Comparison of ENCODE assay signal across 19 cellular contexts in genomic region chr19:1572795-1573194, GRCh38. TPM values are rescaled to one million over a fixed set of nuclear protein-coding genes. Genes with fewer than 3 reads are reported as not detected.
DNase-seq lines count a peak whose midpoint lies in the region; TF ChIP-seq lines count a peak whose summit lies in the region.
"Had no signal": no experiment of that assay in that cellular context is flagged by ENCODE, and none has a peak within 500 bp of the region (broad histone marks: within the 10 kb centered on the region; RNA-seq: fewer than 3 reads in every experiment).

No MANE protein-coding gene starts in this region.

- H3K4me3 ChIP-seq in breast epithelium = no peak overlapping the region
- H3K4me3 ChIP-seq: BLaER1 treated with 17β-estradiol and CSF1 and Interleukin-3, amounts not matched to agents 10 nM and 100 nM; GM12878 had no signal

- H3K27ac Mint-ChIP-seq in MCF 10A (ENCODE audit: low read depth, unreplicated experiment) (peak overlapping the region; percentile 28), neural crest cell (ENCODE audit: unreplicated experiment) (no peak overlapping the region)
- H3K27ac Mint-ChIP-seq: B cell; CD8-positive, alpha-beta T cell had no signal

- H3K36me3 Mint-ChIP-seq in MCF 10A (ENCODE audit: insufficient read depth, unreplicated experiment) (peaks cover 30% of the 10 kb centered on the region), neural crest cell (ENCODE audit: low read depth) (peaks cover 9% of the 10 kb centered on the region)

- no peak for DNase-seq in MCF 10A (ENCODE audit: unreplicated experiment)
- DNase-seq in breast epithelium (ENCODE audit: low spot score in 2 of 2) = no peak
- no peak for DNase-seq in RWPE1 (ENCODE audit: low spot score)
- DNase-seq in neural crest cell (ENCODE audit: low read depth, low spot score) = no peak
- no peak for DNase-seq in NCI-H82 (lab: John Stamatoyannopoulos, UW)
- DNase-seq in MV-4-11 (lab: John Stamatoyannopoulos, UW) = no peak
- no peak for DNase-seq in activated CD4-positive, CD25-positive, alpha-beta regulatory T cell treated with anti-CD3 and anti-CD28 coated beads, Interleukin-2, amount 50 U/mL, for 72 hours
- DNase-seq: CD8-positive, alpha-beta T cell; COR-L47; DMS 273 treated with DMSO at 0.1 percent for 48 hours; DMS53; DND-41; EL; H9 had no signal

- H3K27me3 ChIP-seq in breast epithelium = no peaks in the 10 kb centered on the region
- H3K27me3 ChIP-seq: BLaER1 treated with 17β-estradiol and CSF1 and Interleukin-3, amounts not matched to agents 10 nM and 100 nM had no signal

- H3K9me3 Mint-ChIP-seq in MCF 10A (ENCODE audit: unreplicated experiment) = no peaks in the 10 kb centered on the region
- no peaks in the 10 kb centered on the region for H3K9me3 Mint-ChIP-seq in neural crest cell
- H3K9me3 Mint-ChIP-seq: CD8-positive, alpha-beta T cell had no signal

- H3K4me1 ChIP-seq in breast epithelium = peaks cover 0 to 6% of the 10 kb centered on the region in 2 donors

- CTCF ChIA-PET in MCF 10A (lab: Yijun Ruan, JAX) = interaction anchor here (0.6 to 1.2 kb wide), 2 partner anchors 27 to 264 kb away, joined by 3 to 5 read pairs; no protein-coding TSS in a partner anchor
- CTCF ChIA-PET in RWPE1 (lab: Yijun Ruan, JAX) = no interaction called here

- TF ChIP-seq CTCF in MCF 10A (IDR thresholded peaks at IDR 0.05; ENCODE audit: unreplicated experiment) = no peak
- TF ChIP-seq CTCF in breast epithelium (IDR thresholded peaks at IDR 0.05) = no peak
- TF ChIP-seq CTCF in RWPE1 (conservative IDR thresholded peaks at IDR 0.05; ENCODE audit: low read depth) = no peak
- no peak for TF ChIP-seq CTCF in neural crest cell (conservative IDR thresholded peaks at IDR 0.05)

- no peak overlapping the region for H3K27ac ChIP-seq in breast epithelium
- H3K27ac ChIP-seq in RWPE1 = peak overlapping the region; percentile 11; the same call in 1 of the 2 replicates
- H3K27ac ChIP-seq: BLaER1 treated with 17β-estradiol and CSF1 and Interleukin-3, amounts not matched to agents 10 nM and 100 nM had no signal

- H3K36me3 ChIP-seq in breast epithelium = no peaks in the 10 kb centered on the region

- POLR2A ChIA-PET in MCF 10A (lab: Yijun Ruan, JAX) = interaction anchor here (1.3 kb wide), 1 partner anchor 18 kb away, joined by 3 read pairs; no protein-coding TSS in a partner anchor
- POLR2A ChIA-PET in RWPE1 (lab: Yijun Ruan, JAX; ENCODE audit: low non-redundant PET) = no interaction called here

- H3K9me3 ChIP-seq in breast epithelium = no peaks in the 10 kb centered on the region
- H3K9me3 ChIP-seq: BLaER1 treated with 17β-estradiol and CSF1 and Interleukin-3, amounts not matched to agents 10 nM and 100 nM had no signal

- H3K4me1 Mint-ChIP-seq in MCF 10A (ENCODE audit: insufficient read depth, unreplicated experiment) = no peaks in the 10 kb centered on the region
- H3K4me1 Mint-ChIP-seq in neural crest cell = peaks cover 17% of the 10 kb centered on the region

- intact Hi-C loops in MCF 10A (cut with micrococcal nuclease) = no loop called here
- intact Hi-C loops in breast epithelium (cut with DNase I; ENCODE audit: low total_unique reads) = no loop called here

- TF ChIP-seq POLR2A in breast epithelium (IDR thresholded peaks at IDR 0.05) = no peak

- H3K27me3 Mint-ChIP-seq in MCF 10A (ENCODE audit: insufficient read depth, unreplicated experiment) = peaks cover 17% of the 10 kb centered on the region
- peaks cover 22% of the 10 kb centered on the region for H3K27me3 Mint-ChIP-seq in neural crest cell (ENCODE audit: low read depth)

- no peak overlapping the region for H3K4me3 Mint-ChIP-seq in MCF 10A (ENCODE audit: unreplicated experiment)
- peak overlapping the region; percentile 31 for H3K4me3 Mint-ChIP-seq in neural crest cell
- H3K4me3 Mint-ChIP-seq: B cell; CD8-positive, alpha-beta T cell had no signal

- BruUV-seq in MCF 10A (replicated peaks; lab: Mats Ljungman, UMichigan) = no TSS peak

RNA-seq across cellular contexts. Expression of gene MEX3D, which starts 4.7 kb away (rescaled TPM):
- total RNA-seq in MCF 10A (2022) (18.7 and 20.0 TPM in 2 replicates), breast epithelium (10 to 100 TPM; 12.5 to 14.3 (median 12.6) TPM), neural crest cell (102 and 103 TPM in 2 replicates)

RNA-seq across cellular contexts. Expression of gene MBD3, which starts 19.9 kb away (rescaled TPM):
- total RNA-seq in MCF 10A (2022) = 103 and 114 TPM in 2 replicates
- 10 to 100 TPM; 51.8 to 71.3 (median 70.8) TPM for total RNA-seq in breast epithelium
- total RNA-seq in neural crest cell = 157 and 168 TPM in 2 replicates

RNA-seq across cellular contexts. Expression of gene UQCR11, which starts 32.5 kb away (rescaled TPM):
- total RNA-seq in MCF 10A (2022) = 211 and 256 TPM in 2 replicates
- 100 to 1,000 TPM in 1 of 3 donors, 10 to 100 TPM in 2; 59.6 to 117 (median 63.4) TPM for total RNA-seq in breast epithelium
- total RNA-seq in neural crest cell = 149 and 165 TPM in 2 replicates

RNA-seq across cellular contexts. Expression of gene PLK5, which starts 48.9 kb away (rescaled TPM):
- total RNA-seq in MCF 10A (2022) (0.21 and 0.22 TPM in 2 replicates), breast epithelium (under 1 TPM in 2 of 3 donors, not detected in 1; 0.44 to 0.98 TPM), neural crest cell (not detected in 2 replicates)
- total RNA-seq: A172; B cell; CD8-positive, alpha-beta T cell; G401 had no signal

RNA-seq across cellular contexts. Expression of gene ADAMTSL5, which starts 60.0 kb away (rescaled TPM):
- total RNA-seq in MCF 10A (2022) = 11.1 and 13.7 TPM in 2 replicates
- 1 to 10 TPM; 1.3 to 3.5 (median 2.1) TPM for total RNA-seq in breast epithelium
- not detected in 2 replicates for total RNA-seq in neural crest cell
- total RNA-seq: B cell had no signal
